ENCODE assay signal across 22 cellular contexts in the genomic region with DNA sequence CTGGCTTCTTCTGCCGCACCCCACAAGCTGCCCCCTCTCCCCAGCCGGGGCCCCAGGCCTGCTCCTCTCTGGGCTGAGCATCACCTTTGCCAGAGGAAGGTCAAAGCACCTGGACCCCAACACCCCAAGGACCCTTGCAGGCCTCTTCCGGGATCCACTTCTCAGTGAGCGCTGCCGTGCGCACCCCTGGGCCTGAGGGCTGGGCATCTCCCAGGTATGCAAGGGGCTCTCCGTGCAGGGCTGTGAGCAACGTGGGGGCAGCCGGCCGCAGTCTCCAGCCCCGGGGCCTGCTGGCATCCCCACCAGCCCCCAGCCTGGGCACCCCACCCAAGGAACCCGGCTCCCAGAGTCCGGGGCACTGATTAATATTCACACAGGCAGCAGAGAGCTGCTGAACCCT.
DNase-seq lines count a peak whose midpoint lies in the region; ATAC-seq and TF ChIP-seq lines count a peak whose summit lies in the region.
"Had no signal": no experiment of that assay in that cellular context is flagged by ENCODE, and none has a peak within 500 bp of the region (broad histone marks: within the 10 kb centered on the region; RNA-seq: fewer than 3 reads in every experiment).

No MANE protein-coding gene starts in this region.

- peak overlapping the region; percentile 49; the same call in 1 of the 2 replicates for H2AFZ ChIP-seq in GM23248

- H3K9me3 ChIP-seq in GM23248 (ENCODE audit: low read depth) (no peaks in the 10 kb centered on the region), endodermal cell (ENCODE audit: control insufficient read depth, low read length) (peaks cover 9% of the 10 kb centered on the region)
- H3K9me3 ChIP-seq: BE2C, testis had no signal

- H3K27me3 ChIP-seq in GM23248 (replicated peaks; ENCODE audit: insufficient read depth): no peaks in the 10 kb centered on the region
- H3K27me3 ChIP-seq in endodermal cell (ENCODE audit: control insufficient read depth, insufficient read depth, low read length, poor library complexity, severe bottlenecking): no peaks in the 10 kb centered on the region
- H3K27me3 ChIP-seq: BE2C, testis had no signal

- TF ChIP-seq CTCF in endodermal cell (conservative IDR thresholded peaks at IDR 0.05) (no peak), progenitor cell of endocrine pancreas (IDR thresholded peaks at IDR 0.05; ENCODE audit: unreplicated experiment) (no peak)

- no peaks in the 10 kb centered on the region for H3K36me3 ChIP-seq in GM23248 (ENCODE audit: low read depth)
- no peaks in the 10 kb centered on the region for H3K36me3 ChIP-seq in endodermal cell (ENCODE audit: control insufficient read depth, insufficient read depth, low read length)
- H3K36me3 ChIP-seq: BE2C had no signal

- in situ Hi-C loops in GM23248 (cut with MboI): no loop called here

- no peak overlapping the region for H3K4me3 ChIP-seq in GM23248
- H3K4me3 ChIP-seq in endodermal cell (ENCODE audit: low read length): no peak overlapping the region
- H3K4me3 ChIP-seq: testis had no signal

- peaks cover 5% of the 10 kb centered on the region; the same call in 1 of the 2 replicates for H3F3A ChIP-seq in GM23248 (ENCODE audit: insufficient read depth)

- H3K9ac ChIP-seq in GM23248: no peak overlapping the region
- H3K9ac ChIP-seq in endodermal cell (ENCODE audit: extremely low read depth, low read length, poor library complexity, severe bottlenecking): no peak overlapping the region

- 68 to 71% methylated on average over 13 of the region's 13 CpGs for WGBS in GM23248 (ENCODE audit: low coverage in 1 of 2, low lambda C conversion rate in 2 of 2, missing lambda C conversion rate in 2 of 2), 2 experiments
- WGBS in endodermal cell (ENCODE audit: insufficient coverage in 1 of 2, insufficient read length in 1 of 2), 2 experiments: 80 to 84% methylated on average over 1 to 13 of the region's 13 CpGs

- DNase-seq in activated effector memory CD4-positive, alpha-beta T cell treated with anti-CD3 and anti-CD28 coated beads, Interleukin-2, amount 50 U/mL, for 16 hours: peak; percentile 50
- no peak for DNase-seq in activated effector memory CD4-positive, alpha-beta T cell treated with Interleukin-2 at 50 U/mL for 16 hours
- DNase-seq in GM23248 (no peak), endodermal cell (peak; percentile 31), progenitor cell of endocrine pancreas (ENCODE audit: low spot score, unreplicated experiment) (peak; percentile 7), amygdala (lab: John Stamatoyannopoulos, UW) (no peak)
- DNase-seq: activated CD4-positive, alpha-beta T cell treated with anti-CD3 and anti-CD28 coated beads, Interleukin-2, amount 50 U/mL, for 4 hours; activated naive CD4-positive, alpha-beta T cell treated with anti-CD3 and anti-CD28 coated beads, Interleukin-2, amount 10 ng/mL, durations not matched to agents 7 days and 5 days; caudate nucleus; HCEC 1CT; NCI-H1105; NCI-H1930; RPMI8226; stimulated activated CD4-positive, alpha-beta T cell treated with anti-CD3 and anti-CD28 coated beads, Interleukin-12 subunit alpha, Interleukin-12 subunit beta, amount 100 ng/mL, for 4 hours; stimulated activated naive CD4-positive, alpha-beta T cell treated with Interleukin-2 at 50 U/mL for 16 hours had no signal

- no peaks in the 10 kb centered on the region for H4K20me1 ChIP-seq in GM23248 (ENCODE audit: insufficient read depth)

- H3K9me3 Mint-ChIP-seq in endodermal cell (peaks cover 12% of the 10 kb centered on the region), progenitor cell of endocrine pancreas (ENCODE audit: low read depth) (peaks cover 11% of the 10 kb centered on the region)

- no peaks in the 10 kb centered on the region for H3K4me1 ChIP-seq in GM23248 (ENCODE audit: insufficient read depth)
- no peaks in the 10 kb centered on the region for H3K4me1 ChIP-seq in endodermal cell (ENCODE audit: control insufficient read depth, insufficient read depth, low read length)
- H3K4me1 ChIP-seq: BE2C, testis had no signal

- H3K9me2 ChIP-seq in GM23248 (ENCODE audit: insufficient read depth): no peaks in the 10 kb centered on the region

- peak overlapping the region; percentile 22 for H3K4me2 ChIP-seq in GM23248 (ENCODE audit: unreplicated experiment)

- ATAC-seq in HG03045 (IDR thresholded peaks at IDR 0.05; ENCODE audit: unreplicated experiment): no peak
- no peak for ATAC-seq in GM18870 (IDR thresholded peaks at IDR 0.05; ENCODE audit: unreplicated experiment)
- ATAC-seq: activated T-cell treated with anti-CD3 and anti-CD28 coated beads, Interleukin-2, amount 50 U/mL, for 4 hours had no signal

- H3K36me3 Mint-ChIP-seq in endodermal cell (ENCODE audit: low read depth) (peaks cover 6% of the 10 kb centered on the region), progenitor cell of endocrine pancreas (ENCODE audit: insufficient read depth) (peaks cover 6% of the 10 kb centered on the region)

- H3K4me3 Mint-ChIP-seq in endodermal cell: no peak overlapping the region
- H3K4me3 Mint-ChIP-seq in progenitor cell of endocrine pancreas (ENCODE audit: low read depth): no peak overlapping the region
- H3K4me3 Mint-ChIP-seq: activated naive CD4-positive, alpha-beta T cell treated with anti-CD3 and anti-CD28 coated beads, Interleukin-2, amount 10 ng/mL, durations not matched to agents 7 days and 5 days; activated T-cell treated with anti-CD3 and anti-CD28 coated beads, Interleukin-2, amount 50 U/mL, for 4 hours; memory B cell had no signal

- H3K4me1 Mint-ChIP-seq in endodermal cell: no peaks in the 10 kb centered on the region
- no peaks in the 10 kb centered on the region for H3K4me1 Mint-ChIP-seq in progenitor cell of endocrine pancreas (ENCODE audit: low read depth)

- H3K27ac ChIP-seq in GM23248: no peak overlapping the region
- no peak overlapping the region for H3K27ac ChIP-seq in endodermal cell (ENCODE audit: low read depth, low read length)
- H3K27ac ChIP-seq: testis, VCaP had no signal

- H3K27ac Mint-ChIP-seq in endodermal cell (no peak overlapping the region), progenitor cell of endocrine pancreas (no peak overlapping the region)
- H3K27ac Mint-ChIP-seq: activated naive CD4-positive, alpha-beta T cell treated with anti-CD3 and anti-CD28 coated beads, Interleukin-2, amount 10 ng/mL, durations not matched to agents 7 days and 5 days; memory B cell had no signal

- H3K79me2 ChIP-seq in GM23248 (ENCODE audit: insufficient read depth): no peaks in the 10 kb centered on the region

- H3K27me3 Mint-ChIP-seq in endodermal cell (ENCODE audit: insufficient read depth): no peaks in the 10 kb centered on the region
- no peaks in the 10 kb centered on the region for H3K27me3 Mint-ChIP-seq in progenitor cell of endocrine pancreas

Comparison
In these comparisons a context has a peak if more than half of its experiments do, and no peak if none do; other contexts are left out.
1. DNase-seq: peak in activated effector memory CD4-positive, alpha-beta T cell treated with anti-CD3 and anti-CD28 coated beads, Interleukin-2, amount 50 U/mL, for 16 hours (single experiment), endodermal cell (single experiment) and progenitor cell of endocrine pancreas (single experiment); none in activated effector memory CD4-positive, alpha-beta T cell treated with Interleukin-2 at 50 U/mL for 16 hours (single experiment), GM23248 (single experiment) and amygdala (0 of 56).